Comparison of ENCODE assay signal across 11 cellular contexts in the genomic region with DNA sequence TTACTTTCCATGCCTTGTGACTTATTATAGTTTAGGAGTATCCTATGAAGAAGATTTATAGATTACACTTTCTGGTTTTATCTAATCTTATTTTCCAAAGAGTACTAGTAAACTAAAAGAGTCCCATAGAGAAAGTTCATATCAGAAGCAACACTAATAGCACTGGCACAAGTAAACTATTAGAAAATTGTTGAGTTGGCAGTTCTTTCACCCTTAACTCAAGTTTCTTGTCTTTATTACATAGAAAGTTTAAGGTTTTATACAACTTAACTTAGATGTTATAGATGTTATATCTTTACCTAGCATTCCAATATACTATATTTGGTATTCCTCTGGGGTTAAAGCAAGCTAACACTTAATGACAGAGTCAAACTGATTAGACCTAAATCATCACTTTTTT.
"Had no signal": no experiment of that assay in that cellular context is flagged by ENCODE, and none has a peak within 500 bp of the region (broad histone marks: within the 10 kb centered on the region; RNA-seq: fewer than 3 reads in every experiment).

No MANE protein-coding gene starts in this region.

- ATAC-seq: GM23338, HCT116 had no signal

- DNase-seq: GM23248, GOT3, H7, H9, HCEC 1CT, HFFc6 had no signal

- H3K4me1 ChIP-seq: HAP-1 had no signal

- H3K4me3 ChIP-seq: GM23248, GM23338, HAP-1 had no signal

- H3K9me3 ChIP-seq: HAP-1 had no signal

- H3K9ac ChIP-seq: GM23248 had no signal

- H3K27ac ChIP-seq: GM23248 had no signal

- H2AFZ ChIP-seq: GM23248, GM23338 had no signal

- H3K36me3 ChIP-seq: HAP-1 had no signal

- H3K4me2 ChIP-seq: GM23338 had no signal

- FAIRE-seq: H1, H54 had no signal
